ENCODE assay signal across 16 cellular contexts in the genomic region with DNA sequence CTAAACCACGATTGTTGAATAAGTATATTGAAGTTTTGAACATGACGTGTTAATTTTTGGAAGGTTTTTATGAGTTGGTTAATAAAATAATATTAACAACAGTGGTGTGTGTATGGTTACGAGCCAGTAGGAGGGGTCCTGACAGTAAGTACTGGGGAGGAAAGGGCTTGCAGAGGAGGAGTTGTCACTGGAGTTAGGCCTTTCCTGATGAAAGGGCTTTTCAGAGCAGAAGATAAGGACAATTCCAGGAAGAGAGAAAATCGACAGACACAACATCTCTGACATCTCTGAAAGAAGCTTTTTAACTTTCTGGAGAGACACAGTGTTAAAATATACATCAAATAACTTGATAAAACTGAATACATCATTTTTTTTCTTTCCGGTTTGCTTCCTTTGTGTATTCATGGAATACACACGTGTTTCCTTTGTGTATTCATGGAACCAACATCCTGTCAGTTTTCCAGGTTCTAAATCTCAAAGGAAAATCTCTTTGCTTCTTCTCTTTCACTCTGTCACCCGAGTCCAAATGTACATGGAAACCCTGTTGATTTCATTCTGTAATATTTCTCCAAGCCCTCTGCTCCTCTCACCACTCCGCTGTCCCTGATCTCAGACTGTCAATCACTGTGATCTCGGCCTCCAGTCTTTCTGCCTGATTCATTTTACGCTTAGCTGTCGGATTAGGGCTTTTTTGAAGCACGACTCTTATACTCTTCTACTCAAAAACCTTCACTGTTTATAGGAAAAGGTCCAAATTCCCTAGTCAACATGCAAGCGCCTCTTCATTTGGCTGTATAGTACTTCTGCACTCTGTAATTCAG.
A peak's percentile ranks its signal among the peaks of the same experiment; 100 is the strongest.
DNase-seq lines count a peak whose midpoint lies in the region; ATAC-seq and TF ChIP-seq lines count a peak whose summit lies in the region.
"Had no signal": no experiment of that assay in that cellular context is flagged by ENCODE, and none has a peak within 500 bp of the region (broad histone marks: within the 10 kb centered on the region; RNA-seq: fewer than 3 reads in every experiment).

No MANE protein-coding gene starts in this region.

- H3K4me1 ChIP-seq in left ventricle myocardium inferior: peaks cover 13% of the 10 kb centered on the region

- no peak overlapping the region for H3K4me3 ChIP-seq in left ventricle myocardium inferior

- no peaks in the 10 kb centered on the region for H3K27me3 ChIP-seq in left ventricle myocardium inferior (ENCODE audit: low read depth)

- H3K9me3 ChIP-seq in left ventricle myocardium inferior (replicated peaks): no peaks in the 10 kb centered on the region

- intact Hi-C loops in left ventricle myocardium inferior (cut with micrococcal nuclease): no loop called here

- no peaks in the 10 kb centered on the region for H3K36me3 ChIP-seq in left ventricle myocardium inferior

- no peak for TF ChIP-seq CTCF in left ventricle myocardium inferior (IDR thresholded peaks at IDR 0.05; ENCODE audit: borderline replicate concordance)

- DNase-seq in COLO829 (ENCODE audit: low spot score) (peak; percentile 83), globus pallidus (ENCODE audit: low spot score) (peak; percentile 46), pons (ENCODE audit: low spot score) (peak; percentile 47), left ventricle myocardium inferior (no peak), GDM1 (lab: John Stamatoyannopoulos, UW) (no peak), dedifferentiated amniotic fluid mesenchymal stem cell (ENCODE audit: extremely low spot score) (no peak)
- DNase-seq: Calu3; CD4-positive, CD25-positive, alpha-beta regulatory T cell; DMS53; HCEC 1CT; NCI-H187; NCI-H69; RPMI8226 had no signal

- no peak for ATAC-seq in HG03432 (IDR thresholded peaks at IDR 0.05; ENCODE audit: unreplicated experiment)

- H3K27ac ChIP-seq in angular gyrus (ENCODE audit: low read depth, low read length): peak overlapping the region; percentile 39
- H3K27ac ChIP-seq in left ventricle myocardium inferior (replicated peaks): no peak overlapping the region
- H3K27ac ChIP-seq: 22Rv1 had no signal

Comparison
In these comparisons a context has a peak if more than half of its experiments do, and no peak if none do; other contexts are left out.
1. DNase-seq: peak in COLO829 (single experiment), globus pallidus (single experiment) and pons (single experiment); none in left ventricle myocardium inferior (single experiment), GDM1 (single experiment) and dedifferentiated amniotic fluid mesenchymal stem cell (single experiment).